ENCODE assay signal across 24 cellular contexts in the genomic region with DNA sequence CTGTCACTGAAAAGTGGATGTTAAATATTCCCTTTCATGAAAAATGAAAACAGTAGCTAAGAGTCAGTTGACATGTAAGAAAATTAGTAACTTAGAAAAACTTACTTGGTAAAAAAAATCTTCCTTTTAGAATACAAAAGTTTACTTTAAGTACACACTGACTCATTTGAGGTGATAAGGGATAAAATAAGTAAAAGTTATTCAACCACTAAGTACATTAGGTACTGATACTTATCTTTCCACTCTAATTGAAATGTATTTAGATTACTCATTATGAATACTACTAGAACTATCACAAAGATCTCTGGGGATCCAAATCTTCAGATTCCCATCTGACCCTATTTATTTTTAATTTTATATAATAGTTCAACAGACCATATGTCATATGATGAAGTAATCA. TPM values are rescaled to one million over a fixed set of nuclear protein-coding genes. Genes with fewer than 3 reads are reported as not detected.
"Had no signal": no experiment of that assay in that cellular context is flagged by ENCODE, and none has a peak within 500 bp of the region (broad histone marks: within the 10 kb centered on the region; RNA-seq: fewer than 3 reads in every experiment).

No MANE protein-coding gene starts in this region.

- H3K27me3 Mint-ChIP-seq: effector memory CD8-positive, alpha-beta T cell; naive B cell; stimulated activated memory B cell treated with anti-CD40 and anti-IgM and Interleukin-4, amounts not matched to agents 10 μg/mL and 1 μg/mL and 100 μg/mL, for 72 hours; stimulated activated naive CD8-positive, alpha-beta T cell treated with anti-CD3 and anti-CD28 coated beads, Interleukin-15, Interleukin-2, amounts not matched to agents 100 ng/mL and 50 ng/mL, for 24 hours had no signal

- H3K27me3 ChIP-seq: esophagus squamous epithelium, foreskin keratinocyte, hepatocyte, spleen, transverse colon had no signal

- H3K4me2 ChIP-seq: hepatocyte had no signal

- H3K4me1 ChIP-seq: esophagus squamous epithelium, foreskin keratinocyte, psoas muscle, spleen, transverse colon had no signal

- H3K27ac ChIP-seq: esophagus squamous epithelium, foreskin keratinocyte, hepatocyte, psoas muscle, spleen, transverse colon had no signal

- H3K4me3 ChIP-seq: esophagus squamous epithelium, hepatocyte, lung, psoas muscle, spleen, transverse colon had no signal

- H3K4me3 Mint-ChIP-seq: effector memory CD8-positive, alpha-beta T cell; naive B cell; nephron; stimulated activated memory B cell treated with anti-CD40 and anti-IgM and Interleukin-4, amounts not matched to agents 10 μg/mL and 1 μg/mL and 100 μg/mL, for 72 hours; stimulated activated naive CD8-positive, alpha-beta T cell treated with anti-CD3 and anti-CD28 coated beads, Interleukin-15, Interleukin-2, amounts not matched to agents 100 ng/mL and 50 ng/mL, for 24 hours had no signal

- H3K9me3 Mint-ChIP-seq: effector memory CD8-positive, alpha-beta T cell; nephron; stimulated activated memory B cell treated with anti-CD40 and anti-IgM and Interleukin-4, amounts not matched to agents 10 μg/mL and 1 μg/mL and 100 μg/mL, for 72 hours; stimulated activated naive CD8-positive, alpha-beta T cell treated with anti-CD3 and anti-CD28 coated beads, Interleukin-15, Interleukin-2, amounts not matched to agents 100 ng/mL and 50 ng/mL, for 24 hours had no signal

- H2AFZ ChIP-seq: hepatocyte had no signal

- DNase-seq: effector memory CD8-positive, alpha-beta T cell; esophagus squamous epithelium; foreskin keratinocyte; head of caudate nucleus; left colon; left ventricle myocardium superior; mesenchymal stem cell; naive B cell; occipital lobe; psoas muscle; spleen; stimulated activated CD4-positive, alpha-beta T cell treated with anti-CD3 and anti-CD28 coated beads, Interleukin-15, amount 100 ng/mL, for 24 hours; stimulated activated CD4-positive, alpha-beta T cell treated with anti-CD3 and anti-CD28 coated beads, Interleukin-1b, Interleukin-23, amount 100 ng/mL, for 48 hours; stimulated activated CD4-positive, alpha-beta T cell treated with anti-CD3 and anti-CD28 coated beads, Interleukin-4, amount 100 ng/mL, for 24 hours; transverse colon had no signal

- H3K79me2 ChIP-seq: hepatocyte had no signal

- H3K4me1 Mint-ChIP-seq: nephron had no signal

- H3K27ac Mint-ChIP-seq: effector memory CD8-positive, alpha-beta T cell; nephron; stimulated activated naive CD8-positive, alpha-beta T cell treated with anti-CD3 and anti-CD28 coated beads, Interleukin-15, Interleukin-2, amounts not matched to agents 100 ng/mL and 50 ng/mL, for 24 hours had no signal

- ATAC-seq: effector memory CD8-positive, alpha-beta T cell; foreskin keratinocyte; left colon; left ventricle myocardium superior; psoas muscle; sciatic nerve; stimulated activated memory B cell treated with anti-CD40 and anti-IgM and Interleukin-4, amounts not matched to agents 10 μg/mL and 1 μg/mL and 100 μg/mL, for 72 hours had no signal

- H3K9me3 ChIP-seq: esophagus squamous epithelium, psoas muscle, spleen, transverse colon had no signal

RNA-seq across cellular contexts. Expression of gene SYCP3, which starts 12.2 kb away (rescaled TPM):
- total RNA-seq: kidney epithelial cell, left ventricle myocardium superior, sciatic nerve, skeletal muscle tissue, ureter had no signal
